In genomic region chr18:23569299-23570063, GRCh38 we compare ENCODE assay signal across 1 cellular context.
TF ChIP-seq lines count a peak whose summit lies in the region.

No MANE protein-coding gene starts in this region.

TF ChIP-seq in HepG2, 621 proteins besides CTCF, POLR2A, EP300 and RAD21 (continued from another document):
- TF ChIP-seq ELF1 (CRISPR knock-in tag; IDR thresholded peaks at IDR 0.05) (no peak), YEATS4 (CRISPR knock-in tag; IDR thresholded peaks at IDR 0.05; ENCODE audit: borderline replicate concordance) (0 out of 2 replicates have a peak, but pooled peaks have one; percentile 37), FOXP1 (IDR thresholded peaks at IDR 0.05) (no peak), FOXP1 (CRISPR knock-in tag; IDR thresholded peaks at IDR 0.05) (peak; percentile 55), NCOR1 (IDR thresholded peaks at IDR 0.05; ENCODE audit: borderline replicate concordance, low read length) (peak; percentile 62; the same call in 1 of the 2 replicates), PPARG (CRISPR knock-in tag; conservative IDR thresholded peaks at IDR 0.05) (peak; percentile 93), ZBTB7B (CRISPR knock-in tag; IDR thresholded peaks at IDR 0.05) (0 out of 2 replicates have a peak, but pooled peaks have one; percentile 39), SP1 (IDR thresholded peaks at IDR 0.05) (no peak), SP1 (CRISPR knock-in tag; IDR thresholded peaks at IDR 0.05) (no peak), SOX6 (IDR thresholded peaks at IDR 0.05) (no peak), SOX6 (CRISPR knock-in tag; IDR thresholded peaks at IDR 0.05) (peak; percentile 63; the same call in 1 of the 2 replicates), NKX3-1 (CRISPR knock-in tag; IDR thresholded peaks at IDR 0.05) (no peak), SMC3 (IDR thresholded peaks at IDR 0.05; ENCODE audit: low read length) (peak; percentile 10; the same call in 1 of the 2 replicates), ZNF629 (CRISPR knock-in tag; conservative IDR thresholded peaks at IDR 0.05) (0 out of 2 replicates have a peak, but pooled peaks have one; percentile 23), FOXA1 (IDR thresholded peaks at IDR 0.05) (no peak), FOXA1 (CRISPR knock-in tag; IDR thresholded peaks at IDR 0.05) (peak; percentile 73), HNF4A (CRISPR knock-in tag; IDR thresholded peaks at IDR 0.05) (peak; percentile 93), ZNF614 (CRISPR knock-in tag; IDR thresholded peaks at IDR 0.05; ENCODE audit: borderline replicate concordance) (peak; percentile 76; the same call in 1 of the 2 replicates), DPF2 (CRISPR knock-in tag; IDR thresholded peaks at IDR 0.05; ENCODE audit: borderline replicate concordance, low read depth) (peak; percentile 49; the same call in 1 of the 2 replicates), TARDBP (CRISPR knock-in tag; IDR thresholded peaks at IDR 0.05) (0 out of 2 replicates have a peak, but pooled peaks have one; percentile 39), ZSCAN9 (CRISPR knock-in tag; IDR thresholded peaks at IDR 0.05; ENCODE audit: borderline replicate concordance) (peak; percentile 69; the same call in 1 of the 2 replicates), ZBTB43 (CRISPR knock-in tag; conservative IDR thresholded peaks at IDR 0.05) (0 out of 2 replicates have a peak, but pooled peaks have one; percentile 13), SMAD9 (CRISPR knock-in tag; IDR thresholded peaks at IDR 0.05) (no peak), CEBPG (CRISPR knock-in tag; IDR thresholded peaks at IDR 0.05) (peak; percentile 59), PHF5A (CRISPR knock-in tag; IDR thresholded peaks at IDR 0.05; ENCODE audit: low read depth, unreplicated experiment) (peak; percentile 49), BRD4 (CRISPR knock-in tag; IDR thresholded peaks at IDR 0.05) (no peak), RXRA (CRISPR knock-in tag; IDR thresholded peaks at IDR 0.05) (no peak; the same call in 1 of the 2 replicates), ZNF264 (CRISPR knock-in tag; IDR thresholded peaks at IDR 0.05) (peak; percentile 49), ZBTB3 (CRISPR knock-in tag; IDR thresholded peaks at IDR 0.05; ENCODE audit: borderline replicate concordance, low read depth) (no peak), KLF16 (CRISPR knock-in tag; IDR thresholded peaks at IDR 0.05) (0 out of 4 replicates have a peak, but pooled peaks of 1 of the 2 experiments have one; percentile 41), ZNF766 (CRISPR knock-in tag; IDR thresholded peaks at IDR 0.05; ENCODE audit: borderline replicate concordance) (no peak), FOXP4 (CRISPR knock-in tag; IDR thresholded peaks at IDR 0.05) (peak; percentile 61)
- TF ChIP-seq, protein P1, sequence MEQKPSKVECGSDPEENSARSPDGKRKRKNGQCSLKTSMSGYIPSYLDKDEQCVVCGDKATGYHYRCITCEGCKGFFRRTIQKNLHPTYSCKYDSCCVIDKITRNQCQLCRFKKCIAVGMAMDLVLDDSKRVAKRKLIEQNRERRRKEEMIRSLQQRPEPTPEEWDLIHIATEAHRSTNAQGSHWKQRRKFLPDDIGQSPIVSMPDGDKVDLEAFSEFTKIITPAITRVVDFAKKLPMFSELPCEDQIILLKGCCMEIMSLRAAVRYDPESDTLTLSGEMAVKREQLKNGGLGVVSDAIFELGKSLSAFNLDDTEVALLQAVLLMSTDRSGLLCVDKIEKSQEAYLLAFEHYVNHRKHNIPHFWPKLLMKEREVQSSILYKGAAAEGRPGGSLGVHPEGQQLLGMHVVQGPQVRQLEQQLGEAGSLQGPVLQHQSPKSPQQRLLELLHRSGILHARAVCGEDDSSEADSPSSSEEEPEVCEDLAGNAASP (CRISPR knock-in tag; IDR thresholded peaks at IDR 0.05; ENCODE audit: borderline replicate concordance): peak; percentile 67; the same call in 1 of the 2 replicates
- TF ChIP-seq, protein P2, sequence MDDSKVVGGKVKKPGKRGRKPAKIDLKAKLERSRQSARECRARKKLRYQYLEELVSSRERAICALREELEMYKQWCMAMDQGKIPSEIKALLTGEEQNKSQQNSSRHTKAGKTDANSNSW (CRISPR knock-in tag; IDR thresholded peaks at IDR 0.05; ENCODE audit: borderline replicate concordance): no peak
